1 cellular context compared by ENCODE assay signal in the genomic region with DNA sequence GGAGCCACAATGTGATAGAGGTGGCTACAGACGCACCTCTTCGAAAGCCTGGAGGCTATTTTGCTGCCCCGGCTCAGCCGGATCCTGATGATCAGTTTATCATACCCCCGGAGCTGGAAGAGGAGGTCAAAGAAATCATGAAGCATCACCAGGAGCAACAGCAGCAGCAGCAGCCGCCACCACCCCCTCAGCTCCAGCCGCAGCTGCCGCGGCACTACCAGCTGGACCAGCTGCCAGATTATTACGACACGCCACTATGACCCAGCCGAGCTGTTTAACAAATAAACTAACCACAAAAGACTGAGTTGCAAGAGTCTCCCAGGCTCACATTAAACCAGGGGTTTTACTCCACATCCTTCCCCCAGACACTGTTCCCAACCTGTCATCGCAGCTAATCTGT.
TF ChIP-seq lines count a peak whose summit lies in the region.

No MANE protein-coding gene starts in this region.

TF ChIP-seq in liver, 16 proteins besides CTCF, POLR2A, EP300 and RAD21 (continued from another document):
- TF ChIP-seq, protein P1, sequence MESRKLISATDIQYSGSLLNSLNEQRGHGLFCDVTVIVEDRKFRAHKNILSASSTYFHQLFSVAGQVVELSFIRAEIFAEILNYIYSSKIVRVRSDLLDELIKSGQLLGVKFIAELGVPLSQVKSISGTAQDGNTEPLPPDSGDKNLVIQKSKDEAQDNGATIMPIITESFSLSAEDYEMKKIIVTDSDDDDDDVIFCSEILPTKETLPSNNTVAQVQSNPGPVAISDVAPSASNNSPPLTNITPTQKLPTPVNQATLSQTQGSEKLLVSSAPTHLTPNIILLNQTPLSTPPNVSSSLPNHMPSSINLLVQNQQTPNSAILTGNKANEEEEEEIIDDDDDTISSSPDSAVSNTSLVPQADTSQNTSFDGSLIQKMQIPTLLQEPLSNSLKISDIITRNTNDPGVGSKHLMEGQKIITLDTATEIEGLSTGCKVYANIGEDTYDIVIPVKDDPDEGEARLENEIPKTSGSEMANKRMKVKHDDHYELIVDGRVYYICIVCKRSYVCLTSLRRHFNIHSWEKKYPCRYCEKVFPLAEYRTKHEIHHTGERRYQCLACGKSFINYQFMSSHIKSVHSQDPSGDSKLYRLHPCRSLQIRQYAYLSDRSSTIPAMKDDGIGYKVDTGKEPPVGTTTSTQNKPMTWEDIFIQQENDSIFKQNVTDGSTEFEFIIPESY (IDR thresholded peaks at IDR 0.05) = no peak
- no peak for TF ChIP-seq GABPA (IDR thresholded peaks at IDR 0.05 in 1 of 2, conservative IDR thresholded peaks at IDR 0.05 in 1 of 2)
- no peak for TF ChIP-seq HNF4G (IDR thresholded peaks at IDR 0.05)
